19 cellular contexts compared by ENCODE assay signal in the genomic region with DNA sequence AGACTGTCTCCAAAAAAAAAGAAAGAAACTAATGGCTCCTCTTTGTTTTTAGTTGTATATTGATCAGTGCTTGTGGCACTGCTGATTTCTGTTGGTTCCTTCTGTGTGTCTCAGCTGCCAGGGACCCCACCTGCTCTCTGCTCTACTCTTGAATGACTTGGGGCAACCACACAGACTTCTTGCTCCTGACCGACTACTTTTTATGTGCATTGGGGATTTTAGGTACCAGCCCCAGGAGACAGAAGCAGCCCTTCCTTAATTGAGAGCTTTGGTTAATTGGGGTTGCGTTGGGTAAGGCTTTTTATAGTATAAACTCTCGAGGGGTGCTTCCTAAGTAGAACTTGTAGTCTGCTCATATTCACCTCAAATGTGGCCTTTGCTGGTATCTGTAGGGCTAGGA. TPM values are rescaled to one million over a fixed set of nuclear protein-coding genes. Genes with fewer than 3 reads are reported as not detected.
DNase-seq lines count a peak whose midpoint lies in the region; ATAC-seq, FAIRE-seq and TF ChIP-seq lines count a peak whose summit lies in the region.
"Had no signal": no experiment of that assay in that cellular context is flagged by ENCODE, and none has a peak within 500 bp of the region (broad histone marks: within the 10 kb centered on the region; RNA-seq: fewer than 3 reads in every experiment).

No MANE protein-coding gene starts in this region.

- no TSS peak for BruUV-seq in PC-9 (replicated peaks; lab: Mats Ljungman, UMichigan)

- no peak overlapping the region for H3K4me3 ChIP-seq in SK-N-SH (ENCODE audit: low read depth in 2 of 2, low read length in 1 of 2)
- no peak overlapping the region for H3K4me3 ChIP-seq in PC-9
- no peak overlapping the region for H3K4me3 ChIP-seq in fibroblast of lung (replicated peaks in 1 of 4; ENCODE audit: control extremely low read depth in 1 of 4, insufficient read depth in 1 of 4, low read depth in 3 of 4, low read length in 4 of 4)
- no peak overlapping the region for H3K4me3 ChIP-seq in smooth muscle cell
- H3K4me3 ChIP-seq: coronary artery, MG63, Peyer's patch had no signal

- intact Hi-C loops in PC-9 (cut with micrococcal nuclease; ENCODE audit: unreplicated experiment): loop anchor here (2.0 to 10.0 kb wide), 2 partner anchors 24 to 304 kb away; no protein-coding TSS in a partner anchor

- H3K9me3 ChIP-seq in SK-N-SH: no peaks in the 10 kb centered on the region
- no peaks in the 10 kb centered on the region for H3K9me3 ChIP-seq in PC-9 (ENCODE audit: insufficient read depth, low read depth)
- no peaks in the 10 kb centered on the region for H3K9me3 ChIP-seq in fibroblast of lung (ENCODE audit: control insufficient read depth, insufficient read depth, low read depth, low read length)
- no peaks in the 10 kb centered on the region for H3K9me3 ChIP-seq in smooth muscle cell (replicated peaks; ENCODE audit: low read depth)
- H3K9me3 ChIP-seq: MG63, Peyer's patch had no signal

- FAIRE-seq in HTR-8/SVneo (lab: Jason Lieb, UNC): no peak

- H3K27ac ChIP-seq in SK-N-SH (ENCODE audit: low read depth in 2 of 2, low read length in 1 of 2) (peak overlapping the region in 1 of 2 experiments; percentile 49; a peak in 2 of 4 replicates), PC-9 (peak overlapping the region; percentile 61; the same call in 1 of the 2 replicates), fibroblast of lung (ENCODE audit: insufficient read depth, low read length) (peak overlapping the region; percentile 18), smooth muscle cell (ENCODE audit: low read depth) (peak overlapping the region; percentile 63)
- H3K27ac ChIP-seq: 22Rv1 had no signal

- CTCF ChIA-PET in SK-N-SH (lab: Yijun Ruan, JAX): interaction anchor here (1.1 to 2.0 kb wide), 3 partner anchors 15 to 102 kb away, joined by 3 to 7 read pairs (median 3); no protein-coding TSS in a partner anchor
- CTCF ChIA-PET in PC-9 (lab: Charles Lee): no interaction called here

- ATAC-seq in SK-N-SH treated with all-trans-retinoic acid at 6 μM for 48 hours: no peak
- ATAC-seq: sciatic nerve had no signal

- H3K79me2 ChIP-seq in SK-N-SH (ENCODE audit: insufficient read depth) (peaks cover 98% of the 10 kb centered on the region), PC-9 (ENCODE audit: low read depth) (peaks cover 95% of the 10 kb centered on the region), fibroblast of lung (ENCODE audit: control insufficient read depth, insufficient read depth, low read length) (peaks cover 84% of the 10 kb centered on the region), smooth muscle cell (ENCODE audit: low read depth) (peaks cover 98% of the 10 kb centered on the region)

- 89% methylated on average over 3 of the region's 3 CpGs for WGBS in SK-N-SH (ENCODE audit: low lambda C conversion rate)
- WGBS in smooth muscle cell (ENCODE audit: low lambda C conversion rate): 92% methylated on average over 3 of the region's 3 CpGs

- peaks cover 80% of the 10 kb centered on the region for H4K20me1 ChIP-seq in SK-N-SH (ENCODE audit: insufficient read depth)
- H4K20me1 ChIP-seq in PC-9 (ENCODE audit: insufficient read depth): peaks cover 57% of the 10 kb centered on the region
- no peaks in the 10 kb centered on the region for H4K20me1 ChIP-seq in fibroblast of lung (ENCODE audit: control insufficient read depth, extremely low read depth, insufficient read depth, low read length)
- H4K20me1 ChIP-seq in smooth muscle cell (ENCODE audit: low read depth): peaks cover 100% of the 10 kb centered on the region

- no peak for TF ChIP-seq RAD21 in SK-N-SH (IDR thresholded peaks at IDR 0.05; ENCODE audit: low read length)

- peak overlapping the region; percentile 51 for H3K4me2 ChIP-seq in SK-N-SH
- H3K4me2 ChIP-seq in PC-9: peak overlapping the region; percentile 61
- H3K4me2 ChIP-seq in fibroblast of lung (ENCODE audit: extremely low read depth, insufficient read depth, low read length): no peak overlapping the region
- H3K4me2 ChIP-seq in smooth muscle cell: peak overlapping the region; percentile 48

- H3K36me3 ChIP-seq in SK-N-SH (replicated peaks in 1 of 2; ENCODE audit: control insufficient read depth in 1 of 2, insufficient read depth in 2 of 2, low read length in 1 of 2) (peaks cover 19 to 36% of the 10 kb centered on the region in 2 experiments), PC-9 (ENCODE audit: low read depth) (peaks cover 21% of the 10 kb centered on the region; the same call in 1 of the 2 replicates), fibroblast of lung (ENCODE audit: control insufficient read depth, insufficient read depth, low read length) (no peaks in the 10 kb centered on the region), smooth muscle cell (ENCODE audit: low read depth) (no peaks in the 10 kb centered on the region)

- TF ChIP-seq CTCF in SK-N-SH (IDR thresholded peaks at IDR 0.05) (no peak), PC-9 (conservative IDR thresholded peaks at IDR 0.05) (no peak), fibroblast of lung (conservative IDR thresholded peaks at IDR 0.05 in 1 of 2, IDR thresholded peaks at IDR 0.05 in 1 of 2; ENCODE audit: low read depth in 1 of 2, low read length in 2 of 2) (no peak), smooth muscle cell (IDR thresholded peaks at IDR 0.05; ENCODE audit: borderline replicate concordance, insufficient read depth, poor library complexity, severe bottlenecking) (no peak)

- no peak overlapping the region for H3K9ac ChIP-seq in SK-N-SH
- no peak overlapping the region for H3K9ac ChIP-seq in fibroblast of lung (ENCODE audit: insufficient read depth, low read length)
- no peak overlapping the region for H3K9ac ChIP-seq in smooth muscle cell (ENCODE audit: low read depth)

- H3K9me2 ChIP-seq in SK-N-SH (no peaks in the 10 kb centered on the region), PC-9 (ENCODE audit: insufficient read depth) (no peaks in the 10 kb centered on the region)

- H2AFZ ChIP-seq in SK-N-SH (ENCODE audit: low read depth): no peak overlapping the region
- H2AFZ ChIP-seq in PC-9: no peak overlapping the region
- no peak overlapping the region for H2AFZ ChIP-seq in fibroblast of lung (ENCODE audit: low read length)
- no peak overlapping the region for H2AFZ ChIP-seq in smooth muscle cell (ENCODE audit: low read depth)

- H3F3A ChIP-seq in SK-N-SH (replicated peaks; ENCODE audit: insufficient read depth): peaks cover 11% of the 10 kb centered on the region
- peaks cover 25% of the 10 kb centered on the region for H3F3A ChIP-seq in PC-9 (ENCODE audit: insufficient read depth, low read depth)
- no peaks in the 10 kb centered on the region for H3F3A ChIP-seq in smooth muscle cell (ENCODE audit: low read depth)

- DNase-seq in SK-N-SH: no peak
- no peak for DNase-seq in PC-9
- no peak for DNase-seq in fibroblast of lung (ENCODE audit: low read depth in 2 of 2)
- DNase-seq in smooth muscle cell (lab: John Stamatoyannopoulos, UW; ENCODE audit: unreplicated experiment): no peak
- no peak for DNase-seq in HTR-8/SVneo (ENCODE audit: insufficient read length, low spot score)
- DNase-seq in GM19240 (ENCODE audit: insufficient read length, low spot score): no peak
- DNase-seq in UCSD-AML1 (lab: John Stamatoyannopoulos, UW; ENCODE audit: unreplicated experiment): no peak
- DNase-seq: activated naive CD4-positive, alpha-beta T cell treated with Interleukin-2 at 50 U/mL for 16 hours; activated T-cell treated with anti-CD3 and anti-CD28 coated beads for 4 hours; NCI-H146; NCI-H2227 treated with DMSO at 0.1 percent for 48 hours; occipital lobe; Peyer's patch; stimulated activated CD4-positive, alpha-beta T cell treated with anti-CD3 and anti-CD28 coated beads, Interleukin-2, amount 100 ng/mL, for 24 hours had no signal

- H3K4me1 ChIP-seq in SK-N-SH (ENCODE audit: control insufficient read depth in 1 of 2, insufficient read depth in 2 of 2, low read depth in 1 of 2, low read length in 1 of 2) (peaks cover 21 to 27% of the 10 kb centered on the region in 2 experiments; a peak in 3 of 4 replicates), PC-9 (replicated peaks; ENCODE audit: insufficient read depth) (peaks cover 44% of the 10 kb centered on the region), fibroblast of lung (ENCODE audit: control insufficient read depth, extremely low read depth, insufficient read depth, low read length) (peaks cover 10% of the 10 kb centered on the region), smooth muscle cell (ENCODE audit: low read depth) (peaks cover 12% of the 10 kb centered on the region)

- H3K27me3 ChIP-seq in SK-N-SH (ENCODE audit: insufficient read depth) (no peaks in the 10 kb centered on the region), PC-9 (ENCODE audit: insufficient read depth, low read depth) (no peaks in the 10 kb centered on the region), fibroblast of lung (ENCODE audit: control insufficient read depth, insufficient read depth, low read length) (no peaks in the 10 kb centered on the region), smooth muscle cell (ENCODE audit: low read depth) (no peaks in the 10 kb centered on the region)
- H3K27me3 ChIP-seq: MG63, Peyer's patch had no signal

- POLR2A ChIA-PET in SK-N-SH (lab: Yijun Ruan, JAX) (no interaction called here), PC-9 (lab: Charles Lee; ENCODE audit: unreplicated experiment) (interaction anchor here (0.6 kb wide), 1 partner anchor 206 kb away, joined by 3 read pairs; no protein-coding TSS in a partner anchor)

- no peak for TF ChIP-seq EP300 in SK-N-SH (IDR thresholded peaks at IDR 0.05; ENCODE audit: borderline replicate concordance in 1 of 2, low read depth in 1 of 2, low read length in 1 of 2)

TF ChIP-seq in SK-N-SH, 30 proteins besides CTCF, POLR2A, EP300 and RAD21 (continues in another document):
- no peak for TF ChIP-seq EZH2phosphoT487 (IDR thresholded peaks at IDR 0.05; ENCODE audit: borderline replicate concordance, low read depth)
- no peak for TF ChIP-seq NFIC (IDR thresholded peaks at IDR 0.05; ENCODE audit: borderline replicate concordance)
- no peak for TF ChIP-seq NRF1 (IDR thresholded peaks at IDR 0.05; ENCODE audit: low read depth, low read length)
- no peak for TF ChIP-seq FOSL2 (IDR thresholded peaks at IDR 0.05; ENCODE audit: borderline replicate concordance, low read depth)

TF ChIP-seq in SK-N-SH treated with all-trans-retinoic acid at 6 μM for 48 hours, 23 proteins besides CTCF, POLR2A, EP300 and RAD21 (continues in another document):
- TF ChIP-seq CSDC2 (CRISPR knock-in tag; IDR thresholded peaks at IDR 0.05) (no peak), SNAI2 (CRISPR knock-in tag; IDR thresholded peaks at IDR 0.05) (no peak), TOX (CRISPR knock-in tag; IDR thresholded peaks at IDR 0.05; ENCODE audit: borderline replicate concordance) (no peak), RARB (CRISPR knock-in tag; IDR thresholded peaks at IDR 0.05) (no peak), TCF4 (CRISPR knock-in tag; IDR thresholded peaks at IDR 0.05; ENCODE audit: borderline replicate concordance) (no peak), ZNF565 (CRISPR knock-in tag; conservative IDR thresholded peaks at IDR 0.05; ENCODE audit: low read depth) (no peak)

RNA-seq across cellular contexts. Expression of gene STK35, which starts 6.9 kb away (rescaled TPM):
- 6.7 and 7.5 TPM in 2 replicates for polyA plus RNA-seq in SK-N-SH (2012; rRNA removed)
- 3.9 and 5.2 TPM in 2 replicates for polyA plus RNA-seq in SK-N-SH (2012; cell fraction: cytosol; rRNA removed)
- 16.3 and 16.5 TPM in 2 replicates for polyA plus RNA-seq in SK-N-SH (2012; cell fraction: nucleus; rRNA removed)
- 36.7 and 38.4 TPM in 2 replicates for total RNA-seq in PC-9 (2021)
- total RNA-seq in fibroblast of lung: 11.6 and 14.4 TPM in 2 replicates
- polyA plus RNA-seq in fibroblast of lung: 8.5 and 10.6 TPM in 2 replicates
- 7.2 and 7.4 TPM in 2 replicates for polyA plus RNA-seq in fibroblast of lung (2012)
- 21.4 and 23.7 TPM in 2 replicates for polyA minus RNA-seq in fibroblast of lung (ENCODE audit: low replicate concordance)
- total RNA-seq in smooth muscle cell: 14.6 and 15.6 TPM in 2 replicates
- 9.6 and 11.3 TPM in 2 replicates for polyA plus RNA-seq in smooth muscle cell
